14 cellular contexts compared by ENCODE assay signal in genomic region chr2:10981941-10982381, GRCh38.
"Had no signal": no experiment of that assay in that cellular context is flagged by ENCODE, and none has a peak within 500 bp of the region (broad histone marks: within the 10 kb centered on the region; RNA-seq: fewer than 3 reads in every experiment).

No MANE protein-coding gene starts in this region.

- H3K4me1 ChIP-seq: Peyer's patch had no signal

- DNase-seq: activated CD4-positive, alpha-beta memory T cell treated with anti-CD3 and anti-CD28 coated beads, Interleukin-2, amount 10 ng/mL, durations not matched to agents 7 days and 5 days; activated CD4-positive, alpha-beta T cell treated with anti-CD3 and anti-CD28 coated beads, Interleukin-2, amount 10 ng/mL, durations not matched to agents 7 days and 5 days; activated T-cell treated with anti-CD3 and anti-CD28 coated beads for 4 hours; activated T-cell treated with anti-CD3 and anti-CD28 coated beads, Interleukin-2, amount 50 U/mL, for 48 hours; Kasumi-1; KBM-7; NCI-H1105 treated with DMSO at 0.1 percent for 48 hours; NCI-H146; NCI-H1930; NCI-H2171; NCI-H524; SHP77 treated with DMSO at 0.1 percent for 48 hours had no signal

- H3K9me3 ChIP-seq: Peyer's patch had no signal

- H3K36me3 ChIP-seq: Peyer's patch had no signal

- H3K4me3 ChIP-seq: Peyer's patch had no signal

- H3K27ac ChIP-seq: RWPE1 had no signal

- H3K27me3 ChIP-seq: Peyer's patch had no signal
